ENCODE assay signal across 28 cellular contexts in genomic region chr16:86076606-86077005, GRCh38.
"Had no signal": no experiment of that assay in that cellular context is flagged by ENCODE, and none has a peak within 500 bp of the region (broad histone marks: within the 10 kb centered on the region; RNA-seq: fewer than 3 reads in every experiment).

No MANE protein-coding gene starts in this region.

- H3K4me1 ChIP-seq: adrenal gland, body of pancreas, colonic mucosa had no signal

- H3K9me3 ChIP-seq: adrenal gland, body of pancreas, colonic mucosa had no signal

- H3K4me3 Mint-ChIP-seq: activated B cell treated with CpG ODN at 0.5 μM for 24 hours; activated CD4-positive, alpha-beta memory T cell treated with anti-CD3 and anti-CD28 coated beads for 36 hours; activated CD8-positive, alpha-beta memory T cell treated with anti-CD3 and anti-CD28 coated beads, Interleukin-2, amount 10 ng/mL, durations not matched to agents 7 days and 5 days; activated CD8-positive, alpha-beta T cell treated with anti-CD3 and anti-CD28 coated beads, Interleukin-2, amount 10 ng/mL, durations not matched to agents 7 days and 5 days; activated naive CD4-positive, alpha-beta T cell treated with anti-CD3 and anti-CD28 coated beads for 36 hours; activated naive CD4-positive, alpha-beta T cell treated with anti-CD3 and anti-CD28 coated beads, Interleukin-2, amount 50 U/mL, for 24 hours; activated naive CD8-positive, alpha-beta T cell treated with anti-CD3 and anti-CD28 coated beads for 36 hours; activated naive CD8-positive, alpha-beta T cell treated with anti-CD3 and anti-CD28 coated beads, Interleukin-2, amount 50 U/mL, for 24 hours; activated T-helper 1 cell treated with anti-CD3 and anti-CD28 coated beads, Interleukin-12 subunit alpha, Interleukin-12 subunit beta, Interleukin-2, Interleukin-4 antibody, amounts not matched to agents 30 ng/mL and 10 ng/mL and 1 ng/mL, durations not matched to agents 14 hours and 24 hours and 36 hours; T-helper 17 cell; T-helper 2 cell treated with Interferon-gamma antibody and Interleukin-4, amounts not matched to agents 5 μg/mL and 100 μg/mL, for 36 hours had no signal

- H3K36me3 ChIP-seq: adrenal gland, colonic mucosa, WERI-Rb-1 had no signal

- H3K36me3 Mint-ChIP-seq: activated CD4-positive, alpha-beta memory T cell treated with anti-CD3 and anti-CD28 coated beads for 36 hours; activated CD8-positive, alpha-beta memory T cell treated with anti-CD3 and anti-CD28 coated beads, Interleukin-2, amount 10 ng/mL, durations not matched to agents 7 days and 5 days; activated naive CD4-positive, alpha-beta T cell treated with anti-CD3 and anti-CD28 coated beads, Interleukin-2, amount 50 U/mL, for 24 hours; activated naive CD8-positive, alpha-beta T cell treated with anti-CD3 and anti-CD28 coated beads for 36 hours had no signal

- H3K27ac Mint-ChIP-seq: activated B cell treated with CpG ODN at 0.5 μM for 24 hours; activated CD4-positive, alpha-beta memory T cell treated with anti-CD3 and anti-CD28 coated beads for 36 hours; activated CD8-positive, alpha-beta memory T cell treated with anti-CD3 and anti-CD28 coated beads, Interleukin-2, amount 10 ng/mL, durations not matched to agents 7 days and 5 days; activated CD8-positive, alpha-beta T cell treated with anti-CD3 and anti-CD28 coated beads, Interleukin-2, amount 10 ng/mL, durations not matched to agents 7 days and 5 days; activated naive CD4-positive, alpha-beta T cell treated with anti-CD3 and anti-CD28 coated beads for 36 hours; activated naive CD4-positive, alpha-beta T cell treated with anti-CD3 and anti-CD28 coated beads, Interleukin-2, amount 50 U/mL, for 24 hours; activated naive CD8-positive, alpha-beta T cell treated with anti-CD3 and anti-CD28 coated beads for 36 hours; activated naive CD8-positive, alpha-beta T cell treated with anti-CD3 and anti-CD28 coated beads, Interleukin-2, amount 50 U/mL, for 24 hours; activated T-helper 1 cell treated with anti-CD3 and anti-CD28 coated beads, Interleukin-12 subunit alpha, Interleukin-12 subunit beta, Interleukin-2, Interleukin-4 antibody, amounts not matched to agents 30 ng/mL and 10 ng/mL and 1 ng/mL, durations not matched to agents 14 hours and 24 hours and 36 hours; activated T-helper 2 cell treated with anti-CD3 and anti-CD28 coated beads, Interferon-gamma antibody, Interleukin-2, Interleukin-4, amounts not matched to agents 10 μg/mL and 5 μg/mL and 100 μg/mL, durations not matched to agents 14 hours and 24 hours and 36 hours; T-helper 17 cell; T-helper 2 cell treated with Interferon-gamma antibody and Interleukin-4, amounts not matched to agents 5 μg/mL and 100 μg/mL, for 36 hours had no signal

- H3K4me1 Mint-ChIP-seq: activated B cell treated with CpG ODN at 0.5 μM for 24 hours; activated CD8-positive, alpha-beta memory T cell treated with anti-CD3 and anti-CD28 coated beads, Interleukin-2, amount 10 ng/mL, durations not matched to agents 7 days and 5 days; activated naive CD4-positive, alpha-beta T cell treated with anti-CD3 and anti-CD28 coated beads, Interleukin-2, amount 50 U/mL, for 24 hours; activated naive CD8-positive, alpha-beta T cell treated with anti-CD3 and anti-CD28 coated beads for 36 hours; activated naive CD8-positive, alpha-beta T cell treated with anti-CD3 and anti-CD28 coated beads, Interleukin-2, amount 50 U/mL, for 24 hours had no signal

- H3K27me3 ChIP-seq: body of pancreas, colonic mucosa had no signal

- ATAC-seq: activated CD4-positive, CD25-positive, alpha-beta regulatory T cell treated with anti-CD3 and anti-CD28 coated beads, Interleukin-2, amount 50 U/mL, for 24 hours; activated CD8-positive, alpha-beta memory T cell treated with anti-CD3 and anti-CD28 coated beads, Interleukin-2, amount 10 ng/mL, durations not matched to agents 7 days and 5 days; activated CD8-positive, alpha-beta T cell treated with anti-CD3 and anti-CD28 coated beads, Interleukin-2, amount 10 ng/mL, durations not matched to agents 7 days and 5 days; activated naive CD8-positive, alpha-beta T cell treated with anti-CD3 and anti-CD28 coated beads, Interleukin-2, amount 50 U/mL, for 24 hours; body of pancreas; T-helper 17 cell had no signal

- H3K27ac ChIP-seq: adrenal gland, body of pancreas, colonic mucosa, WERI-Rb-1 had no signal

- H3K9me3 Mint-ChIP-seq: activated B cell treated with CpG ODN at 0.5 μM for 24 hours; activated CD4-positive, alpha-beta memory T cell treated with anti-CD3 and anti-CD28 coated beads for 36 hours; activated naive CD4-positive, alpha-beta T cell treated with anti-CD3 and anti-CD28 coated beads for 36 hours; activated naive CD4-positive, alpha-beta T cell treated with anti-CD3 and anti-CD28 coated beads, Interleukin-2, amount 50 U/mL, for 24 hours; activated naive CD8-positive, alpha-beta T cell treated with anti-CD3 and anti-CD28 coated beads for 36 hours; activated naive CD8-positive, alpha-beta T cell treated with anti-CD3 and anti-CD28 coated beads, Interleukin-2, amount 50 U/mL, for 24 hours; activated T-helper 1 cell treated with anti-CD3 and anti-CD28 coated beads, Interleukin-12 subunit alpha, Interleukin-12 subunit beta, Interleukin-2, Interleukin-4 antibody, amounts not matched to agents 30 ng/mL and 10 ng/mL and 1 ng/mL, durations not matched to agents 14 hours and 24 hours and 36 hours; activated T-helper 2 cell treated with anti-CD3 and anti-CD28 coated beads, Interferon-gamma antibody, Interleukin-2, Interleukin-4, amounts not matched to agents 10 μg/mL and 5 μg/mL and 100 μg/mL, durations not matched to agents 14 hours and 24 hours and 36 hours; T-helper 2 cell treated with Interferon-gamma antibody and Interleukin-4, amounts not matched to agents 5 μg/mL and 100 μg/mL, for 36 hours had no signal

- DNase-seq: activated B cell treated with CpG ODN at 0.5 μM for 24 hours; activated CD4-positive, alpha-beta memory T cell treated with anti-CD3 and anti-CD28 coated beads for 36 hours; activated CD4-positive, alpha-beta T cell treated with anti-CD3 and anti-CD28 coated beads for 48 hours; activated CD8-positive, alpha-beta memory T cell treated with anti-CD3 and anti-CD28 coated beads, Interleukin-2, amount 10 ng/mL, durations not matched to agents 7 days and 5 days; activated CD8-positive, alpha-beta memory T cell treated with anti-CD3 and anti-CD28 coated beads, Interleukin-2, amount 50 U/mL, for 4 hours; activated CD8-positive, alpha-beta T cell treated with anti-CD3 and anti-CD28 coated beads, Interleukin-2, amount 10 ng/mL, durations not matched to agents 7 days and 5 days; activated naive CD4-positive, alpha-beta T cell treated with anti-CD3 and anti-CD28 coated beads for 36 hours; activated naive CD8-positive, alpha-beta T cell treated with anti-CD3 and anti-CD28 coated beads for 36 hours; activated naive CD8-positive, alpha-beta T cell treated with anti-CD3 and anti-CD28 coated beads, Interleukin-2, amount 50 U/mL, for 24 hours; activated T-cell treated with anti-CD3 and anti-CD28 coated beads, Interleukin-2, amount 50 U/mL, for 1 hour; activated T-cell treated with anti-CD3 and anti-CD28 coated beads, Interleukin-2, amount 50 U/mL, for 48 hours; adrenal gland; amygdala; caudate nucleus; colonic mucosa; effector CD8-positive, alpha-beta T cell; foreskin fibroblast; head of caudate nucleus; T-helper 1 cell; T-helper 17 cell; T1000; WERI-Rb-1 had no signal

- H3K4me3 ChIP-seq: adrenal gland, body of pancreas, colonic mucosa had no signal
